Comparison of ENCODE assay signal across 1 cellular context in genomic region chr2:17540813-17541513, GRCh38.
TF ChIP-seq lines count a peak whose summit lies in the region.

No MANE protein-coding gene starts in this region.

TF ChIP-seq in HepG2, 621 proteins besides CTCF, POLR2A, EP300 and RAD21 (continued from another document):
- TF ChIP-seq ZNF609 (CRISPR knock-in tag; IDR thresholded peaks at IDR 0.05; ENCODE audit: borderline replicate concordance): 0 out of 2 replicates have a peak, but pooled peaks have one; percentile 20
- no peak for TF ChIP-seq ZIK1 (CRISPR knock-in tag; IDR thresholded peaks at IDR 0.05; ENCODE audit: borderline replicate concordance, low read depth)
- TF ChIP-seq HMG20B (CRISPR knock-in tag; conservative IDR thresholded peaks at IDR 0.05): no peak
- no peak for TF ChIP-seq ZNF740 (CRISPR knock-in tag; IDR thresholded peaks at IDR 0.05)
- no peak for TF ChIP-seq HNF1A (IDR thresholded peaks at IDR 0.05; ENCODE audit: low read depth)
- 0 out of 2 replicates have a peak, but pooled peaks have one; percentile 27 for TF ChIP-seq HNF1A (CRISPR knock-in tag; IDR thresholded peaks at IDR 0.05; ENCODE audit: borderline replicate concordance)
- no peak for TF ChIP-seq ONECUT2 (CRISPR knock-in tag; IDR thresholded peaks at IDR 0.05)
- TF ChIP-seq TRAFD1 (CRISPR knock-in tag; IDR thresholded peaks at IDR 0.05; ENCODE audit: borderline replicate concordance): peak; percentile 40; the same call in 1 of the 2 replicates
- no peak for TF ChIP-seq JUND (CRISPR knock-in tag; IDR thresholded peaks at IDR 0.05)
- peak; percentile 47 for TF ChIP-seq KDM5A (IDR thresholded peaks at IDR 0.05; ENCODE audit: borderline replicate concordance, low read length)
- no peak for TF ChIP-seq TEAD2 (CRISPR knock-in tag; IDR thresholded peaks at IDR 0.05)
- no peak for TF ChIP-seq ATF5 (CRISPR knock-in tag; IDR thresholded peaks at IDR 0.05; ENCODE audit: low read depth)
- no peak for TF ChIP-seq ZNF510 (CRISPR knock-in tag; IDR thresholded peaks at IDR 0.05; ENCODE audit: low read depth)
- TF ChIP-seq ZNF761 (CRISPR knock-in tag; conservative IDR thresholded peaks at IDR 0.05): no peak
- TF ChIP-seq IRF2 (CRISPR knock-in tag; IDR thresholded peaks at IDR 0.05): 0 out of 2 replicates have a peak, but pooled peaks have one; percentile 6
- TF ChIP-seq SIN3A (IDR thresholded peaks at IDR 0.05; ENCODE audit: borderline replicate concordance, low read depth, low read length): peak; percentile 67; the same call in 1 of the 2 replicates
- no peak for TF ChIP-seq ZNF652 (CRISPR knock-in tag; IDR thresholded peaks at IDR 0.05; ENCODE audit: borderline replicate concordance, low read depth)
- TF ChIP-seq PRDM10 (CRISPR knock-in tag; IDR thresholded peaks at IDR 0.05; ENCODE audit: low read depth): 0 out of 2 replicates have a peak, but pooled peaks have one; percentile 54
- no peak for TF ChIP-seq RARA (CRISPR knock-in tag; IDR thresholded peaks at IDR 0.05)
